In the genomic region with DNA sequence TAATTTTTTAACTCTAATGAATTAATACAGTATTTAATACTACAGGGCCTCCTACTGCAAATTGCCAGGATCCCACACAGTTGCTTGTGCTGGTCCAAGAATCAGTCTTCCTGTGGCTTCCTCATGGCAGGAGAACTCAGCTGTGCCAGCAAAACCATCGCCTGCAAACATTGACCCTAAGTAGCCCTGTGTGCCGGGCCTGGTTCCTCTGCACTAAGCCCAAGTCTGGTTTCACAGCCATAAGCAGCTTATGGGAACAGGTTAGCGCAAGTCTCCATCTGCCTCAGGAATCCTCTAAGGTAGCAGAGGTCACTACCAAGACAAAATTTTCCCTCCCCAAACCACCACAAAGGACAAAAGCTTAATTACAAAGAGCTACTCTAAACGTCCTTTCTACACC, we compare ENCODE assay signal across 28 cellular contexts.
"Had no signal": no experiment of that assay in that cellular context is flagged by ENCODE, and none has a peak within 500 bp of the region (broad histone marks: within the 10 kb centered on the region; RNA-seq: fewer than 3 reads in every experiment).

No MANE protein-coding gene starts in this region.

- H3K27me3 Mint-ChIP-seq: activated CD8-positive, alpha-beta T cell treated with anti-CD3 and anti-CD28 coated beads for 36 hours; activated T-helper 17 cell treated with anti-CD3 and anti-CD28 coated beads, Interleukin-2, amount 50 U/mL, for 72 hours; central memory CD8-positive, alpha-beta T cell had no signal

- H3K4me1 ChIP-seq: colonic mucosa, esophagus squamous epithelium, gastroesophageal sphincter, heart right ventricle had no signal

- H3K36me3 Mint-ChIP-seq: activated naive CD8-positive, alpha-beta T cell had no signal

- H3K27me3 ChIP-seq: brain microvascular endothelial cell, colonic mucosa, esophagus squamous epithelium, gastroesophageal sphincter, heart right ventricle, hepatocyte had no signal

- H3K4me3 Mint-ChIP-seq: activated CD4-positive, alpha-beta T cell treated with anti-CD3 and anti-CD28 coated beads for 36 hours; activated CD8-positive, alpha-beta T cell treated with anti-CD3 and anti-CD28 coated beads for 36 hours; activated naive CD8-positive, alpha-beta T cell; activated T-cell treated with anti-CD3 and anti-CD28 coated beads, Interleukin-2, amount 50 U/mL, for 4 hours; activated T-helper 17 cell treated with anti-CD3 and anti-CD28 coated beads, Interleukin-2, amount 50 U/mL, for 72 hours; central memory CD8-positive, alpha-beta T cell; T-helper 17 cell; T-helper 2 cell treated with Interferon-gamma antibody and Interleukin-4, amounts not matched to agents 5 μg/mL and 100 μg/mL, for 36 hours had no signal

- H3K4me1 Mint-ChIP-seq: activated CD4-positive, alpha-beta T cell treated with anti-CD3 and anti-CD28 coated beads for 36 hours; activated T-helper 17 cell treated with anti-CD3 and anti-CD28 coated beads, Interleukin-2, amount 50 U/mL, for 72 hours; central memory CD8-positive, alpha-beta T cell; T-helper 17 cell had no signal

- H3K27ac Mint-ChIP-seq: activated CD4-positive, alpha-beta T cell treated with anti-CD3 and anti-CD28 coated beads for 36 hours; activated CD8-positive, alpha-beta T cell treated with anti-CD3 and anti-CD28 coated beads for 36 hours; activated naive CD8-positive, alpha-beta T cell; activated T-helper 17 cell treated with anti-CD3 and anti-CD28 coated beads, Interleukin-2, amount 50 U/mL, for 72 hours; T-helper 17 cell; T-helper 2 cell treated with Interferon-gamma antibody and Interleukin-4, amounts not matched to agents 5 μg/mL and 100 μg/mL, for 36 hours had no signal

- ATAC-seq: activated CD4-positive, alpha-beta T cell treated with anti-CD3 and anti-CD28 coated beads for 36 hours; activated CD8-positive, alpha-beta T cell treated with anti-CD3 and anti-CD28 coated beads for 36 hours; activated T-cell treated with anti-CD3 and anti-CD28 coated beads, Interleukin-2, amount 50 U/mL, for 4 hours; activated T-helper 17 cell treated with anti-CD3 and anti-CD28 coated beads, Interleukin-2, amount 50 U/mL, for 72 hours; gastroesophageal sphincter; heart right ventricle; T-helper 17 cell had no signal

- H3K36me3 ChIP-seq: brain microvascular endothelial cell, colonic mucosa, esophagus squamous epithelium, gastroesophageal sphincter, heart right ventricle had no signal

- H3K4me3 ChIP-seq: colonic mucosa, esophagus squamous epithelium, gastroesophageal sphincter, heart right ventricle, hepatocyte had no signal

- DNase-seq: activated CD4-positive, alpha-beta T cell treated with anti-CD3 and anti-CD28 coated beads for 36 hours; activated CD4-positive, alpha-beta T cell treated with anti-CD3 and anti-CD28 coated beads, Interleukin-2, amount 50 U/mL, for 1 hour; activated CD4-positive, alpha-beta T cell treated with anti-CD3 and anti-CD28 coated beads, Interleukin-2, amount 50 U/mL, for 48 hours; activated CD4-positive, CD25-positive, alpha-beta regulatory T cell; activated CD4-positive, CD25-positive, alpha-beta regulatory T cell treated with anti-CD3 and anti-CD28 coated beads, Interleukin-2, amount 50 U/mL, for 72 hours; activated CD8-positive, alpha-beta memory T cell treated with anti-CD3 and anti-CD28 coated beads for 24 hours; activated CD8-positive, alpha-beta T cell treated with anti-CD3 and anti-CD28 coated beads for 36 hours; activated effector memory CD4-positive, alpha-beta T cell treated with Interleukin-2 at 50 U/mL for 16 hours; activated gamma-delta T cell treated with Interleukin-2 at 50 U/mL for 16 hours; activated naive CD4-positive, alpha-beta T cell treated with anti-CD3 and anti-CD28 coated beads, Interleukin-2, amount 50 U/mL, for 16 hours; activated naive CD4-positive, alpha-beta T cell treated with Interleukin-2 at 50 U/mL for 16 hours; activated T-cell treated with anti-CD3 and anti-CD28 coated beads, Interleukin-2, amount 50 U/mL, for 4 hours; amniotic stem cell; anterior cingulate cortex; brain microvascular endothelial cell; colonic mucosa; effector CD8-positive, alpha-beta T cell; esophagus squamous epithelium; foreskin melanocyte; heart right ventricle; T-helper 17 cell; T1000 had no signal

- H3K9me3 Mint-ChIP-seq: activated CD8-positive, alpha-beta T cell treated with anti-CD3 and anti-CD28 coated beads for 36 hours; activated T-cell treated with anti-CD3 and anti-CD28 coated beads, Interleukin-2, amount 50 U/mL, for 4 hours; activated T-helper 17 cell treated with anti-CD3 and anti-CD28 coated beads, Interleukin-2, amount 50 U/mL, for 72 hours; T-helper 2 cell treated with Interferon-gamma antibody and Interleukin-4, amounts not matched to agents 5 μg/mL and 100 μg/mL, for 36 hours had no signal

- H3K9me3 ChIP-seq: colonic mucosa, esophagus squamous epithelium, gastroesophageal sphincter had no signal
